ENCODE assay signal across 17 cellular contexts in genomic region chr14:105838591-105839424, GRCh38.
DNase-seq lines count a peak whose midpoint lies in the region; ATAC-seq and TF ChIP-seq lines count a peak whose summit lies in the region.
"Had no signal": no experiment of that assay in that cellular context is flagged by ENCODE, and none has a peak within 500 bp of the region (broad histone marks: within the 10 kb centered on the region; RNA-seq: fewer than 3 reads in every experiment).

No MANE protein-coding gene starts in this region.

- no peak overlapping the region for H3K4me3 ChIP-seq in right atrium auricular region
- no peak overlapping the region for H3K4me3 ChIP-seq in coronary artery
- H3K4me3 ChIP-seq in osteoblast (ENCODE audit: insufficient read depth, low read length): no peak overlapping the region
- no peak overlapping the region for H3K4me3 ChIP-seq in mesenchymal stem cell (ENCODE audit: insufficient read depth in 1 of 2, low read depth in 1 of 2, low read length in 2 of 2)
- H3K4me3 ChIP-seq: K562 had no signal

- no peaks in the 10 kb centered on the region for H4K20me1 ChIP-seq in osteoblast (ENCODE audit: insufficient read depth, low read length)

- no peaks in the 10 kb centered on the region for H3K4me1 ChIP-seq in right atrium auricular region
- H3K4me1 ChIP-seq in osteoblast (ENCODE audit: insufficient read depth, low read length): no peaks in the 10 kb centered on the region
- H3K4me1 ChIP-seq in mesenchymal stem cell (ENCODE audit: control insufficient read depth, insufficient read depth, low read depth, low read length): no peaks in the 10 kb centered on the region

- H2BK5ac ChIP-seq in mesenchymal stem cell (ENCODE audit: low read depth, low read length, poor library complexity, severe bottlenecking): no peak overlapping the region

- ATAC-seq in Right ventricle myocardium inferior (no peak), GM21515 (IDR thresholded peaks at IDR 0.05; ENCODE audit: unreplicated experiment) (no peak)
- ATAC-seq: K562 had no signal

- 75% methylated on average over 15 of the region's 15 CpGs for WGBS in mesenchymal stem cell

- no peak overlapping the region for H2AK5ac ChIP-seq in mesenchymal stem cell (ENCODE audit: low read length, severe bottlenecking)

- no peak overlapping the region for H4K8ac ChIP-seq in mesenchymal stem cell (ENCODE audit: low read length)

- H3K9ac ChIP-seq in mesenchymal stem cell (ENCODE audit: low read length): no peak overlapping the region

- H2BK12ac ChIP-seq in mesenchymal stem cell (ENCODE audit: low read length in 2 of 2): no peak overlapping the region

- H3K79me2 ChIP-seq in osteoblast (ENCODE audit: insufficient read depth, low read length): no peaks in the 10 kb centered on the region

- no peak overlapping the region for H3K23ac ChIP-seq in mesenchymal stem cell (ENCODE audit: low read length in 2 of 2)

- no peak overlapping the region for H2AFZ ChIP-seq in osteoblast (ENCODE audit: low read length)
- H2AFZ ChIP-seq in mesenchymal stem cell (ENCODE audit: low read depth, low read length): no peak overlapping the region

- no peaks in the 10 kb centered on the region for H3K9me3 ChIP-seq in right atrium auricular region
- H3K9me3 ChIP-seq in osteoblast (ENCODE audit: low read depth, low read length): no peaks in the 10 kb centered on the region
- H3K9me3 ChIP-seq in mesenchymal stem cell (ENCODE audit: control insufficient read depth, low read length): no peaks in the 10 kb centered on the region

- H3K36me3 ChIP-seq in right atrium auricular region: no peaks in the 10 kb centered on the region
- H3K36me3 ChIP-seq in osteoblast (ENCODE audit: insufficient read depth, low read length): no peaks in the 10 kb centered on the region
- H3K36me3 ChIP-seq in mesenchymal stem cell (ENCODE audit: control insufficient read depth in 1 of 2, insufficient read depth in 2 of 2, low read depth in 1 of 2, low read length in 2 of 2): no peaks in the 10 kb centered on the region

- H3K4me2 ChIP-seq in osteoblast (ENCODE audit: insufficient read depth, low read length) (no peak overlapping the region), mesenchymal stem cell (ENCODE audit: low read length, poor library complexity, severe bottlenecking) (no peak overlapping the region)

- H3K14ac ChIP-seq in mesenchymal stem cell (ENCODE audit: low read length in 2 of 2): no peak overlapping the region

- intact Hi-C loops in Right ventricle myocardium inferior (cut with DNase I): no loop called here

- H4K91ac ChIP-seq in mesenchymal stem cell (ENCODE audit: low read length): no peak overlapping the region

- DNase-seq in right atrium auricular region (ENCODE audit: low spot score) (peak; percentile 50), Right ventricle myocardium inferior (ENCODE audit: missing footprints) (no peak), coronary artery (ENCODE audit: low spot score) (peak; percentile 53), osteoblast (ENCODE audit: insufficient read length, low spot score, missing footprints) (peak; percentile 47), NCI-H1436 (lab: John Stamatoyannopoulos, UW) (no peak), mesenchymal stem cell (no peak), SIG-M5 treated with dmso at 0.1 percent for 504 hours (lab: John Stamatoyannopoulos, UW; ENCODE audit: unreplicated experiment) (no peak)
- DNase-seq: COR-L47; DMS153; H7; NCI-H187 treated with DMSO at 0.1 percent for 48 hours; NCI-H345; NCI-H69; NK-92 treated with Interleukin-12 subunit alpha and Interleukin-12 subunit beta, amount 100 ng/mL, for 24 hours; SIG-M5 had no signal

- H2BK120ac ChIP-seq in mesenchymal stem cell (ENCODE audit: low read depth, low read length): no peak overlapping the region

- no peak overlapping the region for H3K18ac ChIP-seq in mesenchymal stem cell (ENCODE audit: low read depth in 1 of 2, low read length in 2 of 2)

- TF ChIP-seq CTCF in right atrium auricular region (IDR thresholded peaks at IDR 0.05) (no peak), coronary artery (IDR thresholded peaks at IDR 0.05) (no peak), osteoblast (IDR thresholded peaks at IDR 0.05; ENCODE audit: extremely low read depth, low read depth, low read length) (no peak)

- no peaks in the 10 kb centered on the region for H3K79me1 ChIP-seq in mesenchymal stem cell (replicated peaks; ENCODE audit: low read length, poor library complexity, severe bottlenecking)

- no peak overlapping the region for H3K27ac ChIP-seq in right atrium auricular region
- no peak overlapping the region for H3K27ac ChIP-seq in coronary artery
- H3K27ac ChIP-seq in osteoblast (ENCODE audit: low read depth, low read length): no peak overlapping the region
- no peak overlapping the region for H3K27ac ChIP-seq in mesenchymal stem cell (ENCODE audit: low read length, poor library complexity, severe bottlenecking)

- no peak overlapping the region for H3K4ac ChIP-seq in mesenchymal stem cell (ENCODE audit: low read depth in 1 of 2, low read length in 2 of 2)

- H3K27me3 ChIP-seq in right atrium auricular region (no peaks in the 10 kb centered on the region), osteoblast (ENCODE audit: insufficient read depth, low read length) (no peaks in the 10 kb centered on the region), mesenchymal stem cell (ENCODE audit: control insufficient read depth in 1 of 2, insufficient read depth in 1 of 2, low read length in 2 of 2) (no peaks in the 10 kb centered on the region)

- H2BK15ac ChIP-seq in mesenchymal stem cell (ENCODE audit: low read depth, poor library complexity, severe bottlenecking): no peak overlapping the region

Comparison
In these comparisons a context has a peak if more than half of its experiments do, and no peak if none do; other contexts are left out.
1. DNase-seq: peak in right atrium auricular region (single experiment), coronary artery (single experiment) and osteoblast (single experiment); none in Right ventricle myocardium inferior (single experiment), NCI-H1436 (single experiment), mesenchymal stem cell (single experiment) and SIG-M5 treated with dmso at 0.1 percent for 504 hours (single experiment).